Comparison of ENCODE assay signal across 21 cellular contexts in genomic region chr10:133225707-133226191, GRCh38. TPM values are rescaled to one million over a fixed set of nuclear protein-coding genes. Genes with fewer than 3 reads are reported as not detected.
DNase-seq lines count a peak whose midpoint lies in the region; ATAC-seq, FAIRE-seq and TF ChIP-seq lines count a peak whose summit lies in the region.
"Had no signal": no experiment of that assay in that cellular context is flagged by ENCODE, and none has a peak within 500 bp of the region (broad histone marks: within the 10 kb centered on the region; RNA-seq: fewer than 3 reads in every experiment).

No MANE protein-coding gene starts in this region.

- H3K36me3 ChIP-seq in GM12878 (ENCODE audit: control insufficient read depth in 2 of 2, insufficient read depth in 2 of 2, low read length in 1 of 2) = no peaks in the 10 kb centered on the region
- no peaks in the 10 kb centered on the region for H3K36me3 ChIP-seq in ovary
- H3K36me3 ChIP-seq in upper lobe of right lung = no peaks in the 10 kb centered on the region
- H3K36me3 ChIP-seq: neutrophil, tibial nerve had no signal

- H3K4me1 ChIP-seq in GM12878 (ENCODE audit: control insufficient read depth, insufficient read depth, low read length) (no peaks in the 10 kb centered on the region), ovary (ENCODE audit: insufficient read depth) (peaks cover 14% of the 10 kb centered on the region), upper lobe of right lung (no peaks in the 10 kb centered on the region)

- RAD21 ChIA-PET in GM12878 (lab: Charles Lee; ENCODE audit: unreplicated experiment) = no interaction called here

- H3K27ac ChIP-seq in GM12878 (ENCODE audit: control insufficient read depth, insufficient read depth) = no peak overlapping the region
- H3K27ac ChIP-seq in ovary = peak overlapping the region; percentile 71 to 90
- no peak overlapping the region for H3K27ac ChIP-seq in upper lobe of right lung
- H3K27ac ChIP-seq: 22Rv1, neutrophil, tibial nerve had no signal

- intact Hi-C loops in GM12878 (cut with micrococcal nuclease; ENCODE audit: unreplicated experiment) (no loop called here), ovary (cut with DNase I) (no loop called here), upper lobe of right lung (cut with DNase I) (no loop called here)

- no peak for DNase-seq in activated CD4-positive, CD25-positive, alpha-beta regulatory T cell treated with anti-CD3 and anti-CD28 coated beads, Interleukin-2, amount 50 U/mL, for 72 hours
- DNase-seq in M059J (ENCODE audit: low read depth) = peak; percentile 52
- DNase-seq in GM12878 (ENCODE audit: low read depth, low spot score) = no peak
- DNase-seq in ovary = peak in 1 of 5 donors; percentile 53
- no peak for DNase-seq in NCI-H774 (lab: John Stamatoyannopoulos, UW)
- DNase-seq in upper lobe of right lung = no peak
- DNase-seq: DND-41; NCI-H2107; NCI-H69; stimulated activated CD4-positive, alpha-beta T cell treated with anti-CD3 and anti-CD28 coated beads, Interleukin-4, amount 100 ng/mL, for 1 hour; stimulated activated CD8-positive, alpha-beta memory T cell treated with anti-CD3 and anti-CD28 coated beads, Interleukin-4, amount 100 ng/mL, for 48 hours had no signal

- TF ChIP-seq CTCF in GM12878 (IDR thresholded peaks at IDR 0.05 in 2 of 3, conservative IDR thresholded peaks at IDR 0.05 in 1 of 3; ENCODE audit: control insufficient read depth in 2 of 3, extremely low read depth in 1 of 3, insufficient read depth in 1 of 3, low read depth in 3 of 3, low read length in 3 of 3) (no peak), ovary (IDR thresholded peaks at IDR 0.05) (no peak), upper lobe of right lung (IDR thresholded peaks at IDR 0.05) (no peak)

- 5% methylated on average over 23 of the region's 23 CpGs for WGBS in GM12878 (ENCODE audit: insufficient coverage, insufficient replicate concordance, low lambda C conversion rate, missing lambda C conversion rate)
- 88 to 95% (median 90%) methylated on average over 23 of the region's 23 CpGs for WGBS in ovary, 3 donors

- CTCF ChIA-PET in GM12878 (lab: Yijun Ruan, JAX) = interaction anchor here (1.1 kb wide), 1 partner anchor 213 kb away, joined by 4 read pairs; no protein-coding TSS in a partner anchor

- H3K4me3 ChIP-seq in GM12878 = no peak overlapping the region
- no peak overlapping the region for H3K4me3 ChIP-seq in ovary
- no peak overlapping the region for H3K4me3 ChIP-seq in upper lobe of right lung
- H3K4me3 ChIP-seq: tibial nerve had no signal

- peak; percentile 53 to 59 for ATAC-seq in activated CD4-positive, CD25-positive, alpha-beta regulatory T cell treated with anti-CD3 and anti-CD28 coated beads, Interleukin-2, amount 50 U/mL, for 24 hours
- ATAC-seq in GM12878 (peak; percentile 65), GM21825 (IDR thresholded peaks at IDR 0.05; ENCODE audit: unreplicated experiment) (no peak), upper lobe of right lung (no peak)
- ATAC-seq: Panc1, sciatic nerve had no signal

- no peak for TF ChIP-seq RAD21 in GM12878 (IDR thresholded peaks at IDR 0.05; ENCODE audit: insufficient read depth, low read depth, low read length)

- SMC1A ChIA-PET in GM12878 (lab: Charles Lee; ENCODE audit: uncharacterized antibody, unreplicated experiment) = no interaction called here

- in situ Hi-C loops in GM12878 (cut with MboI) = no loop called here

- no peaks in the 10 kb centered on the region for H3K79me2 ChIP-seq in GM12878 (ENCODE audit: control insufficient read depth, insufficient read depth, low read length)

- H3K27me3 ChIP-seq in GM12878 (replicated peaks in 1 of 2; ENCODE audit: control insufficient read depth in 2 of 2, insufficient read depth in 2 of 2, low read length in 1 of 2) = peaks cover 1 to 3% of the 10 kb centered on the region in 2 experiments; a peak in 1 of 4 replicates
- no peaks in the 10 kb centered on the region for H3K27me3 ChIP-seq in ovary
- peaks cover 37% of the 10 kb centered on the region for H3K27me3 ChIP-seq in upper lobe of right lung

- FAIRE-seq in GM12878 (lab: Jason Lieb, UNC) = no peak
- FAIRE-seq: colon had no signal

- TF ChIP-seq POLR2A in GM12878 (IDR thresholded peaks at IDR 0.05; ENCODE audit: low read depth, low read length) (no peak), ovary (IDR thresholded peaks at IDR 0.05) (no peak)

- H2AFZ ChIP-seq in GM12878 (ENCODE audit: control insufficient read depth, low read depth, low read length) = no peak overlapping the region

- POLR2A ChIA-PET in GM12878 (lab: Charles Lee) = no interaction called here

- H3K4me2 ChIP-seq in GM12878 (ENCODE audit: control insufficient read depth, insufficient read depth) = no peak overlapping the region

- BruUV-seq in GM12878 (replicated peaks; lab: Mats Ljungman, UMichigan) = no TSS peak

- TF ChIP-seq EP300 in GM12878 (IDR thresholded peaks at IDR 0.05; ENCODE audit: borderline replicate concordance in 1 of 2, control insufficient read depth in 1 of 2, low read depth in 2 of 2, low read length in 2 of 2) = no peak
- no peak for TF ChIP-seq EP300 in ovary (IDR thresholded peaks at IDR 0.05)

- no peaks in the 10 kb centered on the region for H3K9me3 ChIP-seq in GM12878 (replicated peaks; ENCODE audit: control insufficient read depth, insufficient read depth, low read length)
- no peaks in the 10 kb centered on the region for H3K9me3 ChIP-seq in ovary
- no peaks in the 10 kb centered on the region for H3K9me3 ChIP-seq in upper lobe of right lung
- H3K9me3 ChIP-seq: neutrophil, tibial nerve had no signal

- H4K20me1 ChIP-seq in GM12878 (ENCODE audit: control insufficient read depth, insufficient read depth) = no peaks in the 10 kb centered on the region

- no peak overlapping the region for H3K9ac ChIP-seq in GM12878 (ENCODE audit: control insufficient read depth, insufficient read depth, low read length)

RNA-seq across cellular contexts. Expression of gene UTF1, which starts 4.3 kb away (rescaled TPM):
- total RNA-seq in M059J (2014; rRNA removed; shearing (Covaris generic)) = not detected in 2 replicates
- total RNA-seq in GM12878 (2013; cell fraction: nucleolus; rRNA removed) = not detected in 2 replicates
- total RNA-seq in GM12878 (2014; rRNA removed) (not detected in 2 replicates), GM12878 (2014; rRNA removed; fragmentation: Illumina TruSeq; extraction: Trizol) (not detected in 2 replicates), GM12878 (2021) (not detected in 2 replicates), ovary (1 to 10 TPM in 5 of 7 donors, under 1 TPM in 1, not detected in 1; 0.35 to 9.3 (median 2.9) TPM), upper lobe of right lung (not detected)
- polyA plus RNA-seq in GM12878 (2011; ENCODE audit: low read depth) = not detected
- polyA plus RNA-seq in GM12878 (2011; rRNA removed) (not detected in 2 replicates), GM12878 (2014; fragmentation: Illumina TruSeq; extraction: Trizol) (not detected in 2 replicates), GM12878 (2014; fragmentation: Nextera tagmentation; extraction: Ambion mirVana) (not detected), GM12878 (2014; rRNA removed) (not detected in 2 replicates), GM12878 (2016; fragmentation: Nextera tagmentation; extraction: Ambion mirVana) (not detected), ovary (under 1 TPM in 1 of 2 donors, not detected in 1; 0.06 TPM)
- not detected in 2 replicates for polyA plus RNA-seq in GM12878 (2011; cell fraction: cytosol; rRNA removed)
- not detected in 2 replicates for polyA plus RNA-seq in GM12878 (2011; cell fraction: nucleus; rRNA removed)
- not detected in 2 replicates for polyA plus RNA-seq in GM12878 (2012)
- polyA minus RNA-seq in GM12878 (2011; rRNA and poly(A)+ RNA removed) = not detected in 2 replicates
- polyA minus RNA-seq in GM12878 (2011; cell fraction: cytosol; rRNA and poly(A)+ RNA removed) = not detected in 2 replicates
- polyA minus RNA-seq in GM12878 (2011; cell fraction: nucleus; rRNA and poly(A)+ RNA removed) = not detected in 2 replicates
- total RNA-seq: H4, lower leg skin, sciatic nerve, tibial nerve had no signal

RNA-seq across cellular contexts. Expression of gene VENTX, which starts 11.9 kb away (rescaled TPM):
- total RNA-seq in M059J (2014; rRNA removed; shearing (Covaris generic)) = not detected in 2 replicates
- total RNA-seq in GM12878 (2013; cell fraction: nucleolus; rRNA removed) = not detected in 2 replicates
- total RNA-seq in GM12878 (2014; rRNA removed) (not detected in 2 replicates), GM12878 (2014; rRNA removed; fragmentation: Illumina TruSeq; extraction: Trizol) (not detected in 2 replicates), GM12878 (2021) (not detected in 2 replicates), ovary (1 to 10 TPM in 4 of 7 donors, under 1 TPM in 3; 0.23 to 2.2 (median 1.1) TPM), upper lobe of right lung (3.4 TPM)
- polyA plus RNA-seq in GM12878 (2011; ENCODE audit: low read depth) = not detected
- polyA plus RNA-seq in GM12878 (2011; rRNA removed) (not detected in 2 replicates), GM12878 (2014; fragmentation: Illumina TruSeq; extraction: Trizol) (not detected in 2 replicates), GM12878 (2014; fragmentation: Nextera tagmentation; extraction: Ambion mirVana) (not detected), GM12878 (2014; rRNA removed) (not detected in 2 replicates), GM12878 (2016; fragmentation: Nextera tagmentation; extraction: Ambion mirVana) (under 1 TPM in 1 of 2 experiments, not detected in 1; 0.05 TPM), ovary (under 1 TPM; 0.36 to 0.47 TPM)
- polyA plus RNA-seq in GM12878 (2011; cell fraction: cytosol; rRNA removed) = not detected in 2 replicates
- polyA plus RNA-seq in GM12878 (2011; cell fraction: nucleus; rRNA removed) = not detected in 2 replicates
- polyA plus RNA-seq in GM12878 (2012) = not detected in 2 replicates
- polyA minus RNA-seq in GM12878 (2011; rRNA and poly(A)+ RNA removed) = not detected in 2 replicates
- polyA minus RNA-seq in GM12878 (2011; cell fraction: cytosol; rRNA and poly(A)+ RNA removed) = not detected in 2 replicates
- not detected in 2 replicates for polyA minus RNA-seq in GM12878 (2011; cell fraction: nucleus; rRNA and poly(A)+ RNA removed)
- total RNA-seq: H4 had no signal

RNA-seq across cellular contexts. Expression of gene ADAM8, which starts 50.9 kb away (rescaled TPM):
- 0.02 and 1.3 TPM in 2 replicates for total RNA-seq in M059J (2014; rRNA removed; shearing (Covaris generic))
- 204 and 240 TPM in 2 replicates for total RNA-seq in GM12878 (2013; cell fraction: nucleolus; rRNA removed)
- total RNA-seq in GM12878 (2014; rRNA removed) (31.6 and 37.4 TPM in 2 replicates), GM12878 (2014; rRNA removed; fragmentation: Illumina TruSeq; extraction: Trizol) (13.0 and 13.2 TPM in 2 replicates), GM12878 (2021) (86.1 and 92.7 TPM in 2 replicates), ovary (1 to 10 TPM; 1.9 to 5.9 (median 4.4) TPM), upper lobe of right lung (20.3 TPM)
- polyA plus RNA-seq in GM12878 (2011; ENCODE audit: low read depth) = 13.7 TPM
- polyA plus RNA-seq in GM12878 (2011; rRNA removed) (5.3 and 15.1 TPM in 2 replicates), GM12878 (2014; fragmentation: Illumina TruSeq; extraction: Trizol) (0.68 and 6.8 TPM in 2 replicates), GM12878 (2014; fragmentation: Nextera tagmentation; extraction: Ambion mirVana) (1 to 10 TPM in 1 of 2 experiments, under 1 TPM in 1; 0.37 to 2.3 TPM), GM12878 (2014; rRNA removed) (51.6 and 73.2 TPM in 2 replicates), GM12878 (2016; fragmentation: Nextera tagmentation; extraction: Ambion mirVana) (10 to 100 TPM; 28.4 to 34.1 TPM), ovary (1 to 10 TPM in 1 of 2 donors, under 1 TPM in 1; 0.48 to 1.7 TPM)
- polyA plus RNA-seq in GM12878 (2011; cell fraction: cytosol; rRNA removed) = 20.0 and 33.8 TPM in 2 replicates
- polyA plus RNA-seq in GM12878 (2011; cell fraction: nucleus; rRNA removed) = 351 and 379 TPM in 2 replicates
- 44.0 and 54.6 TPM in 2 replicates for polyA plus RNA-seq in GM12878 (2012)
- 14.7 and 35.3 TPM in 2 replicates for polyA minus RNA-seq in GM12878 (2011; rRNA and poly(A)+ RNA removed)
- 13.4 and 24.5 TPM in 2 replicates for polyA minus RNA-seq in GM12878 (2011; cell fraction: cytosol; rRNA and poly(A)+ RNA removed)
- polyA minus RNA-seq in GM12878 (2011; cell fraction: nucleus; rRNA and poly(A)+ RNA removed) = 96.1 and 129 TPM in 2 replicates

Comparison
In these comparisons a context has a peak if more than half of its experiments do, and no peak if none do; other contexts are left out.
1. ATAC-seq: peak in activated CD4-positive, CD25-positive, alpha-beta regulatory T cell treated with anti-CD3 and anti-CD28 coated beads, Interleukin-2, amount 50 U/mL, for 24 hours (2 of 2) and GM12878 (single experiment); none in GM21825 (single experiment) and upper lobe of right lung (single experiment).
2. H3K27ac ChIP-seq: peak in ovary (2 of 2); none in GM12878 (single experiment) and upper lobe of right lung (single experiment).